17 cellular contexts compared by ENCODE assay signal in genomic region chr7:22143496-22143895, GRCh38.
"Had no signal": no experiment of that assay in that cellular context is flagged by ENCODE, and none has a peak within 500 bp of the region (broad histone marks: within the 10 kb centered on the region; RNA-seq: fewer than 3 reads in every experiment).

No MANE protein-coding gene starts in this region.

- H3K27ac ChIP-seq: epithelial cell of prostate, foreskin keratinocyte had no signal

- H3K27me3 Mint-ChIP-seq: activated naive CD8-positive, alpha-beta T cell treated with anti-CD3 and anti-CD28 coated beads for 36 hours had no signal

- H3K9me3 Mint-ChIP-seq: activated CD4-positive, alpha-beta memory T cell treated with anti-CD3 and anti-CD28 coated beads, Interleukin-2, amount 10 ng/mL, durations not matched to agents 7 days and 5 days; activated naive CD8-positive, alpha-beta T cell treated with anti-CD3 and anti-CD28 coated beads for 36 hours; effector memory CD8-positive, alpha-beta T cell; stimulated activated memory B cell treated with anti-CD40 and anti-IgM and Interleukin-4, amounts not matched to agents 10 μg/mL and 1 μg/mL and 100 μg/mL, for 72 hours had no signal

- H3K4me1 ChIP-seq: foreskin keratinocyte had no signal

- DNase-seq: activated CD4-positive, alpha-beta memory T cell treated with anti-CD3 and anti-CD28 coated beads, Interleukin-2, amount 10 ng/mL, durations not matched to agents 7 days and 5 days; activated CD4-positive, alpha-beta T cell treated with anti-CD3 and anti-CD28 coated beads for 4 hours; activated CD8-positive, alpha-beta memory T cell treated with anti-CD3 and anti-CD28 coated beads, Interleukin-2, amount 10 ng/mL, durations not matched to agents 7 days and 5 days; activated naive CD8-positive, alpha-beta T cell treated with anti-CD3 and anti-CD28 coated beads for 36 hours; amniotic stem cell; dermis blood vessel endothelial cell; effector memory CD8-positive, alpha-beta T cell; foreskin keratinocyte; hippocampal formation; islet precursor cell; left lung; stimulated activated CD4-positive, alpha-beta T cell treated with anti-CD3 and anti-CD28 coated beads, Interleukin-4, amount 100 ng/mL, for 1 hour; T-helper 2 cell had no signal

- H3K4me3 Mint-ChIP-seq: activated CD4-positive, alpha-beta memory T cell treated with anti-CD3 and anti-CD28 coated beads, Interleukin-2, amount 10 ng/mL, durations not matched to agents 7 days and 5 days; activated CD8-positive, alpha-beta memory T cell treated with anti-CD3 and anti-CD28 coated beads, Interleukin-2, amount 10 ng/mL, durations not matched to agents 7 days and 5 days; activated naive CD8-positive, alpha-beta T cell treated with anti-CD3 and anti-CD28 coated beads for 36 hours; effector memory CD8-positive, alpha-beta T cell; stimulated activated memory B cell treated with anti-CD40 and anti-IgM and Interleukin-4, amounts not matched to agents 10 μg/mL and 1 μg/mL and 100 μg/mL, for 72 hours had no signal

- H3K27me3 ChIP-seq: foreskin keratinocyte, left lung had no signal

- H3K4me3 ChIP-seq: left lung, smooth muscle cell had no signal

- ATAC-seq: activated CD8-positive, alpha-beta memory T cell treated with anti-CD3 and anti-CD28 coated beads, Interleukin-2, amount 10 ng/mL, durations not matched to agents 7 days and 5 days; effector memory CD8-positive, alpha-beta T cell; foreskin keratinocyte; left lung; sciatic nerve; stimulated activated memory B cell treated with anti-CD40 and anti-IgM and Interleukin-4, amounts not matched to agents 10 μg/mL and 1 μg/mL and 100 μg/mL, for 72 hours had no signal

- H3K4me1 Mint-ChIP-seq: activated naive CD8-positive, alpha-beta T cell treated with anti-CD3 and anti-CD28 coated beads for 36 hours; stimulated activated memory B cell treated with anti-CD40 and anti-IgM and Interleukin-4, amounts not matched to agents 10 μg/mL and 1 μg/mL and 100 μg/mL, for 72 hours had no signal

- H3K27ac Mint-ChIP-seq: activated CD4-positive, alpha-beta memory T cell treated with anti-CD3 and anti-CD28 coated beads, Interleukin-2, amount 10 ng/mL, durations not matched to agents 7 days and 5 days; activated CD8-positive, alpha-beta memory T cell treated with anti-CD3 and anti-CD28 coated beads, Interleukin-2, amount 10 ng/mL, durations not matched to agents 7 days and 5 days; activated naive CD8-positive, alpha-beta T cell treated with anti-CD3 and anti-CD28 coated beads for 36 hours; effector memory CD8-positive, alpha-beta T cell; stimulated activated memory B cell treated with anti-CD40 and anti-IgM and Interleukin-4, amounts not matched to agents 10 μg/mL and 1 μg/mL and 100 μg/mL, for 72 hours had no signal

- H3K36me3 Mint-ChIP-seq: activated CD8-positive, alpha-beta memory T cell treated with anti-CD3 and anti-CD28 coated beads, Interleukin-2, amount 10 ng/mL, durations not matched to agents 7 days and 5 days; activated naive CD8-positive, alpha-beta T cell treated with anti-CD3 and anti-CD28 coated beads for 36 hours; stimulated activated memory B cell treated with anti-CD40 and anti-IgM and Interleukin-4, amounts not matched to agents 10 μg/mL and 1 μg/mL and 100 μg/mL, for 72 hours had no signal

- H3K9me3 ChIP-seq: left lung had no signal
